29 cellular contexts compared by ENCODE assay signal in genomic region chr22:50175191-50175461, GRCh38.
"Had no signal": no experiment of that assay in that cellular context is flagged by ENCODE, and none has a peak within 500 bp of the region (broad histone marks: within the 10 kb centered on the region; RNA-seq: fewer than 3 reads in every experiment).

No MANE protein-coding gene starts in this region.

- ATAC-seq: activated CD4-positive, CD25-positive, alpha-beta regulatory T cell treated with anti-CD3 and anti-CD28 coated beads, Interleukin-2, amount 50 U/mL, for 24 hours; activated CD8-positive, alpha-beta T cell treated with anti-CD3 and anti-CD28 coated beads for 36 hours; activated naive CD4-positive, alpha-beta T cell treated with anti-CD3 and anti-CD28 coated beads, Interleukin-2, amount 50 U/mL, for 72 hours; activated T-cell treated with anti-CD3 and anti-CD28 coated beads, Interleukin-2, amount 50 U/mL, for 72 hours; esophagus mucosa; T-helper 17 cell had no signal

- H3K4me1 Mint-ChIP-seq: endodermal cell had no signal

- H3K4me3 ChIP-seq: adrenal gland, ascending aorta, breast epithelium, coronary artery, dorsolateral prefrontal cortex had no signal

- H3K4me3 Mint-ChIP-seq: activated B cell treated with CpG ODN at 0.5 μM for 24 hours; activated CD8-positive, alpha-beta T cell treated with anti-CD3 and anti-CD28 coated beads for 36 hours; activated naive CD4-positive, alpha-beta T cell treated with anti-CD3 and anti-CD28 coated beads, Interleukin-2, amount 10 ng/mL, durations not matched to agents 7 days and 5 days; activated T-cell treated with anti-CD3 and anti-CD28 coated beads, Interleukin-2, amount 50 U/mL, for 72 hours; brain; central memory CD8-positive, alpha-beta T cell; dendritic cell treated with granulocyte-macrophage colony-stimulating factor and Interleukin-4, amounts not matched to agents 40 ng/mL and 50 ng/mL, for 4 days; endodermal cell; T-helper 17 cell; T-helper 2 cell treated with Interferon-gamma antibody and Interleukin-4, amounts not matched to agents 5 μg/mL and 100 μg/mL, for 36 hours had no signal

- H3K9me3 ChIP-seq: adrenal gland, ascending aorta, breast epithelium had no signal

- H3K36me3 Mint-ChIP-seq: activated naive CD4-positive, alpha-beta T cell treated with anti-CD3 and anti-CD28 coated beads, Interleukin-2, amount 10 ng/mL, durations not matched to agents 7 days and 5 days; activated naive CD4-positive, alpha-beta T cell treated with anti-CD3 and anti-CD28 coated beads, Interleukin-2, amount 50 U/mL, for 72 hours had no signal

- H3K27me3 ChIP-seq: ascending aorta, breast epithelium had no signal

- H3K27ac Mint-ChIP-seq: activated B cell treated with CpG ODN at 0.5 μM for 24 hours; activated CD8-positive, alpha-beta T cell treated with anti-CD3 and anti-CD28 coated beads for 36 hours; activated naive CD4-positive, alpha-beta T cell treated with anti-CD3 and anti-CD28 coated beads, Interleukin-2, amount 10 ng/mL, durations not matched to agents 7 days and 5 days; activated naive CD4-positive, alpha-beta T cell treated with anti-CD3 and anti-CD28 coated beads, Interleukin-2, amount 50 U/mL, for 72 hours; activated T-cell treated with anti-CD3 and anti-CD28 coated beads, Interleukin-2, amount 50 U/mL, for 72 hours; dendritic cell treated with granulocyte-macrophage colony-stimulating factor and Interleukin-4, amounts not matched to agents 40 ng/mL and 50 ng/mL, for 4 days; endodermal cell; T-helper 17 cell; T-helper 2 cell treated with Interferon-gamma antibody and Interleukin-4, amounts not matched to agents 5 μg/mL and 100 μg/mL, for 36 hours had no signal

- H3K4me1 ChIP-seq: ascending aorta, breast epithelium had no signal

- DNase-seq: activated B cell treated with CpG ODN at 0.5 μM for 24 hours; activated CD4-positive, alpha-beta T cell treated with anti-CD3 and anti-CD28 coated beads for 48 hours; activated CD4-positive, alpha-beta T cell treated with anti-CD3 and anti-CD28 coated beads, Interleukin-2, amount 50 U/mL, for 1 hour; activated CD4-positive, alpha-beta T cell treated with anti-CD3 and anti-CD28 coated beads, Interleukin-2, amount 50 U/mL, for 48 hours; activated CD8-positive, alpha-beta memory T cell treated with anti-CD3 and anti-CD28 coated beads for 24 hours; activated CD8-positive, alpha-beta T cell treated with anti-CD3 and anti-CD28 coated beads for 36 hours; activated gamma-delta T cell; activated naive CD4-positive, alpha-beta T cell; activated naive CD4-positive, alpha-beta T cell treated with anti-CD3 and anti-CD28 coated beads, Interleukin-2, amount 10 ng/mL, durations not matched to agents 7 days and 5 days; activated T-cell treated with anti-CD3 and anti-CD28 coated beads, Interleukin-2, amount 50 U/mL, for 72 hours; adrenal gland; amygdala; dorsolateral prefrontal cortex; effector memory CD4-positive, alpha-beta T cell; endodermal cell; foreskin fibroblast; T-helper 17 cell; T1000; WERI-Rb-1 had no signal

- H3K36me3 ChIP-seq: adrenal gland, ascending aorta, breast epithelium, WERI-Rb-1 had no signal

- H3K27ac ChIP-seq: adrenal gland, ascending aorta, breast epithelium, coronary artery, WERI-Rb-1 had no signal

- H3K9me3 Mint-ChIP-seq: activated B cell treated with CpG ODN at 0.5 μM for 24 hours; activated CD8-positive, alpha-beta T cell treated with anti-CD3 and anti-CD28 coated beads for 36 hours; activated naive CD4-positive, alpha-beta T cell treated with anti-CD3 and anti-CD28 coated beads, Interleukin-2, amount 10 ng/mL, durations not matched to agents 7 days and 5 days; activated naive CD4-positive, alpha-beta T cell treated with anti-CD3 and anti-CD28 coated beads, Interleukin-2, amount 50 U/mL, for 72 hours; activated T-cell treated with anti-CD3 and anti-CD28 coated beads, Interleukin-2, amount 50 U/mL, for 72 hours; central memory CD8-positive, alpha-beta T cell; dendritic cell treated with granulocyte-macrophage colony-stimulating factor and Interleukin-4, amounts not matched to agents 40 ng/mL and 50 ng/mL, for 4 days; endodermal cell; T-helper 2 cell treated with Interferon-gamma antibody and Interleukin-4, amounts not matched to agents 5 μg/mL and 100 μg/mL, for 36 hours had no signal
